In the genomic region with DNA sequence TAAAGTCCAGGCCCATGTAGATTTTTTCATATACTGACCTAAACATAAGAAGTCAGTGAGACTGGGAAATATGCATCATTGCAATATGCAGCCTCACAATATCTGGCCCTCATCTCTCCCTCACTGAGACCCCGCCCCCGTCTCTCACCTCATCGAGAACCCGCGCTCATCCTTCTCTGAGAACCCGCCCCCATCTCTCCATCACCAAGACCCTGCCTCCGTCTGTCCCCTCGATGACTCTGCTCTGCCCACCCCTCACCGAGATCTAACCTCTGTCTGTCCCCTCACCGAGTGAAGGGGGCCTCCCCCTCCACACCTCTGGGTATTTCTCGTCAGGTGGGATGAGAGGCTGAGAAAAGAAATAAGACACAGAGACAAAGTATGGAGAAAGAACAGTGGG, we compare ENCODE assay signal across 18 cellular contexts. TPM values are rescaled to one million over a fixed set of nuclear protein-coding genes. Genes with fewer than 3 reads are reported as not detected.
DNase-seq lines count a peak whose midpoint lies in the region; ATAC-seq and TF ChIP-seq lines count a peak whose summit lies in the region.
"Had no signal": no experiment of that assay in that cellular context is flagged by ENCODE, and none has a peak within 500 bp of the region (broad histone marks: within the 10 kb centered on the region; RNA-seq: fewer than 3 reads in every experiment).

No MANE protein-coding gene starts in this region.

- H3K56ac ChIP-seq in H9 (ENCODE audit: insufficient read length, low read depth, low read length), result no peak overlapping the region

- no peak for ATAC-seq in Right ventricle myocardium inferior
- ATAC-seq: esophagus mucosa; left cardiac atrium; stimulated activated naive CD8-positive, alpha-beta T cell treated with anti-CD3 and anti-CD28 coated beads, Interleukin-15, Interleukin-2, amounts not matched to agents 100 U/mL and 50 U/mL, for 24 hours had no signal

- no peak for TF ChIP-seq POLR2A in esophagus squamous epithelium (IDR thresholded peaks at IDR 0.05)

- peaks cover 42 to 52% of the 10 kb centered on the region in 2 experiments for H3K4me1 Mint-ChIP-seq in H9

- intact Hi-C loops in esophagus squamous epithelium (cut with DNase I), result loop anchor here (10.0 kb wide), 1 partner anchor 474 kb away; no protein-coding TSS in a partner anchor
- intact Hi-C loops in posterior vena cava (cut with DNase I), result loop anchor here in 1 of 2 donors (10.0 kb wide), 2 partner anchors 164 to 474 kb away; a partner anchor contains a TSS
- intact Hi-C loops in Right ventricle myocardium inferior (cut with DNase I), result no loop called here

- H4K20me1 ChIP-seq in H9 (ENCODE audit: control insufficient read depth, insufficient read depth, insufficient read length), result no peaks in the 10 kb centered on the region

- no CpG with 5 or more reads among the region's 11 CpGs for WGBS in H9 (ENCODE audit: extremely low coverage, insufficient read length, low lambda C conversion rate)
- WGBS in esophagus squamous epithelium, 2 donors, result 76 to 79% methylated on average over 10 to 11 of the region's 11 CpGs

- DNase-seq in H9 (peak; percentile 43), esophagus squamous epithelium (lab: John Stamatoyannopoulos, UW) (no peak), posterior vena cava (ENCODE audit: low spot score) (peak; percentile 62), foreskin melanocyte (no peak), hypothalamus (lab: John Stamatoyannopoulos, UW) (no peak), Right ventricle myocardium inferior (ENCODE audit: missing footprints) (no peak)
- DNase-seq: activated CD4-positive, CD25-positive, alpha-beta regulatory T cell treated with anti-CD3 and anti-CD28 coated beads, Interleukin-2, amount 50 U/mL, for 72 hours; activated naive CD4-positive, alpha-beta T cell treated with Interleukin-2 at 50 U/mL for 16 hours; Calu3; HCEC 1CT; left cardiac atrium; MM.1S; NCI-H187; NCI-H510A; SHP77 treated with DMSO at 0.1 percent for 48 hours; stimulated activated naive CD8-positive, alpha-beta T cell treated with anti-CD3 and anti-CD28 coated beads, Interleukin-15, Interleukin-2, amounts not matched to agents 100 U/mL and 50 U/mL, for 24 hours had no signal

- H3K4me3 ChIP-seq in esophagus squamous epithelium, result no peak overlapping the region

- H3K79me2 ChIP-seq in H9 (ENCODE audit: insufficient read depth, low read length), result no peaks in the 10 kb centered on the region

- H3K4me1 ChIP-seq in H9 (ENCODE audit: insufficient read depth, low read length) (no peaks in the 10 kb centered on the region), esophagus squamous epithelium (peaks cover 6 to 46% (median 17%) of the 10 kb centered on the region in 3 donors)

- no peak overlapping the region for H2AFZ ChIP-seq in H9 (ENCODE audit: low read length)

- no peak overlapping the region for H2BK5ac ChIP-seq in H9 (ENCODE audit: insufficient read length, low read length)

- H2BK20ac ChIP-seq in H9 (ENCODE audit: low read depth, low read length, poor library complexity, severe bottlenecking), result no peak overlapping the region

- H3K4ac ChIP-seq in H9 (ENCODE audit: low read depth, low read length), result no peak overlapping the region

- peak overlapping the region in 1 of 2 experiments; percentile 50; a peak in 2 of 5 replicates for H3K4me3 Mint-ChIP-seq in H9
- H3K4me3 Mint-ChIP-seq: T-helper 2 cell treated with Interferon-gamma antibody and Interleukin-4, amounts not matched to agents 5 μg/mL and 100 μg/mL, for 36 hours had no signal

- H3K9me3 ChIP-seq in H9 (ENCODE audit: control insufficient read depth, low read depth, low read length) (no peaks in the 10 kb centered on the region), esophagus squamous epithelium (no peaks in the 10 kb centered on the region)

- H2BK12ac ChIP-seq in H9 (ENCODE audit: insufficient read length, low read depth, low read length), result no peak overlapping the region

- H3K14ac ChIP-seq in H9 (ENCODE audit: insufficient read depth, low read length), result no peak overlapping the region

- H3K79me1 ChIP-seq in H9 (ENCODE audit: insufficient read depth, low read depth, low read length, poor library complexity, severe bottlenecking), result no peaks in the 10 kb centered on the region

- no peaks in the 10 kb centered on the region; the same call in 1 of the 2 replicates for H3K27me3 Mint-ChIP-seq in H9 (ENCODE audit: low read depth)

- TF ChIP-seq CTCF in H9 (conservative IDR thresholded peaks at IDR 0.05), result no peak
- TF ChIP-seq CTCF in esophagus squamous epithelium (IDR thresholded peaks at IDR 0.05), result no peak

- H3K36me3 ChIP-seq in esophagus squamous epithelium, result no peaks in the 10 kb centered on the region

- H3K27ac Mint-ChIP-seq in H9, result peak overlapping the region in 2 of 3 experiments; percentile 85 to 86; a peak in 5 of 7 replicates

- no peak overlapping the region for H3K23ac ChIP-seq in H9 (ENCODE audit: insufficient read length, low read depth, low read length)

- no peak overlapping the region for H2BK15ac ChIP-seq in H9 (ENCODE audit: low read depth, low read length)

- H3K23me2 ChIP-seq in H9 (ENCODE audit: insufficient read length, low read depth, low read length, poor library complexity, severe bottlenecking), result no peaks in the 10 kb centered on the region

- no peak overlapping the region for H4K8ac ChIP-seq in H9 (replicated peaks; ENCODE audit: insufficient read length, low read depth, low read length)

- H4K5ac ChIP-seq in H9 (ENCODE audit: insufficient read length, low read depth, low read length), result no peak overlapping the region

- H3K18ac ChIP-seq in H9 (ENCODE audit: insufficient read length, low read depth, low read length), result no peak overlapping the region

- no peak overlapping the region for H3K4me2 ChIP-seq in H9 (ENCODE audit: insufficient read depth, insufficient read length, low read length)

- H3K36me3 Mint-ChIP-seq in H9 (ENCODE audit: insufficient read depth in 1 of 3, low read depth in 3 of 3), result peaks cover 4 to 10% (median 7%) of the 10 kb centered on the region in 3 experiments; a peak in 6 of 7 replicates

- no peak overlapping the region for H2AK5ac ChIP-seq in H9 (ENCODE audit: insufficient read length, low read length)

- H4K91ac ChIP-seq in H9 (ENCODE audit: insufficient read length, low read depth, low read length), result no peak overlapping the region

- H2BK120ac ChIP-seq in H9 (ENCODE audit: low read depth, low read length, poor library complexity, severe bottlenecking), result no peak overlapping the region

- no peak overlapping the region for H3K9ac ChIP-seq in H9 (ENCODE audit: extremely low read depth, insufficient read length, low read length)

- peaks cover 0 to 2% of the 10 kb centered on the region in 2 experiments; a peak in 1 of 5 replicates for H3K9me3 Mint-ChIP-seq in H9
- H3K9me3 Mint-ChIP-seq: T-helper 2 cell treated with Interferon-gamma antibody and Interleukin-4, amounts not matched to agents 5 μg/mL and 100 μg/mL, for 36 hours had no signal

- H3K27ac ChIP-seq in H9 (ENCODE audit: insufficient read length, low read depth, low read length) (no peak overlapping the region), esophagus squamous epithelium (peak overlapping the region in 3 of 4 donors; percentile 4 to 97 (median 97))

- no peak overlapping the region for H3T11ph ChIP-seq in H9 (ENCODE audit: low read length)

- H3K27me3 ChIP-seq in H9 (ENCODE audit: insufficient read depth, low read length) (no peaks in the 10 kb centered on the region), esophagus squamous epithelium (no peaks in the 10 kb centered on the region)

RNA-seq across cellular contexts. Expression of a gene that starts 20.5 kb away (rescaled TPM):
- total RNA-seq in H9 (2021) (8.1 and 9.2 TPM in 2 replicates), esophagus squamous epithelium (10 to 100 TPM; 10.8 to 18.5 (median 13.5) TPM), posterior vena cava (10 to 100 TPM; 13.5 to 18.2 TPM), Right ventricle myocardium inferior (9.3 TPM)

RNA-seq across cellular contexts. Expression of a gene that starts 29.8 kb away (rescaled TPM):
- 31.8 and 34.9 TPM in 2 replicates for total RNA-seq in H9 (2021)
- total RNA-seq in esophagus squamous epithelium, result 10 to 100 TPM in 3 of 4 donors, 1 to 10 TPM in 1; 6.9 to 20.0 (median 13.7) TPM
- 10 to 100 TPM; 18.5 to 19.0 TPM for total RNA-seq in posterior vena cava
- 10.4 TPM for total RNA-seq in Right ventricle myocardium inferior

RNA-seq across cellular contexts. Expression of a gene that starts 38.7 kb away (rescaled TPM):
- total RNA-seq in H9 (2021) (393 and 405 TPM in 2 replicates), esophagus squamous epithelium (100 to 1,000 TPM; 394 to 688 (median 499) TPM), posterior vena cava (100 to 1,000 TPM; 260 to 295 TPM), Right ventricle myocardium inferior (581 TPM)

RNA-seq across cellular contexts. Expression of a gene that starts 46.1 kb away (rescaled TPM):
- 106 and 110 TPM in 2 replicates for total RNA-seq in H9 (2021)
- 10 to 100 TPM; 61.1 to 77.1 (median 67.6) TPM for total RNA-seq in esophagus squamous epithelium
- total RNA-seq in posterior vena cava, result 10 to 100 TPM; 54.0 to 62.4 TPM
- 89.2 TPM for total RNA-seq in Right ventricle myocardium inferior

Comparison
In these comparisons a context has a peak if more than half of its experiments do, and no peak if none do; other contexts are left out.
1. DNase-seq: peak in H9 (single experiment) and posterior vena cava (single experiment); none in esophagus squamous epithelium (single experiment), foreskin melanocyte (single experiment), hypothalamus (0 of 51) and Right ventricle myocardium inferior (single experiment).